ENCODE assay signal across 23 cellular contexts in the genomic region with DNA sequence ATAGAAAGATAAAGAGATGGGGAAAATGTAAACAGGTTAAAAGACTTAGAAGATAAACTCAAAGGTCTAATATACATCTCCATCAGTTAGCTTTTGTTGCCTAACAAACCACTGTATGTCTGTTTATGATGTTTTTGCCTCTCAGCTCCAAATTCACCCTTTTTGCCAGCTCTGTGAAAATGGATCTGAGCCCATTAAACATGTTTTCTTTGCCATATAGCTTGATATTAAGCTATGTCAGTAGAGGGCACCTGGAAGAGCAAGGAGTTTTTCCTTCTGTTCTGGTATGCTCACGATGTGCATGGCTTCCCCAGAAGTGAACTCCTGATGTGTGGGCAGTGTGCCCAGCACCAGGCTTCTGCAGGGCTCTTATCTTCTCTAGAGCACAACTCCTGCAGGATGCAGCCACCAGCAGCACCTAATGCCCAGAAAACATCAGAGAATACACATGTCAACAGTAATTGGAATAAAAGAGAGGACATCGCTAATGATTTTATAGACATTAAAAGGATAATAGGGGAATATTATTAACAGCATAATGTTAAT.
"Had no signal": no experiment of that assay in that cellular context is flagged by ENCODE, and none has a peak within 500 bp of the region (broad histone marks: within the 10 kb centered on the region; RNA-seq: fewer than 3 reads in every experiment).

No MANE protein-coding gene starts in this region.

- H3K9me3 ChIP-seq: SK-N-SH had no signal

- H3K4me2 ChIP-seq: KMS-11, SK-N-SH had no signal

- DNase-seq: IMR-90, Kasumi-1, MM.1S, NCI-H1092 treated with DMSO at 0.1 percent for 48 hours, NCI-H1436, NCI-H187, NCI-H2029, NCI-H2081 treated with DMSO at 0.1 percent for 48 hours, NCI-H2171, NCI-H226, NCI-H446, NCI-H510A, NCI-H524 treated with DMSO at 0.1 percent for 48 hours, NCI-H69, NCI-H774, RPMI8226, SHP77, SK-N-SH, SW 1271 had no signal

- FAIRE-seq: HTR-8/SVneo, RCC 7860 had no signal

- H3K9ac ChIP-seq: KMS-11, SK-N-SH had no signal

- H3K27ac ChIP-seq: HL-60, KMS-11 had no signal
